ENCODE assay signal across 22 cellular contexts in genomic region chrX:7143076-7143475, GRCh38.
"Had no signal": no experiment of that assay in that cellular context is flagged by ENCODE, and none has a peak within 500 bp of the region (broad histone marks: within the 10 kb centered on the region; RNA-seq: fewer than 3 reads in every experiment).

No MANE protein-coding gene starts in this region.

- H3K9me3 Mint-ChIP-seq: immature natural killer cell had no signal

- DNase-seq: dermis blood vessel endothelial cell; dorsolateral prefrontal cortex; effector CD4-positive, alpha-beta T cell; effector memory CD4-positive, alpha-beta T cell; foreskin keratinocyte; heart left ventricle; hypothalamus; immature natural killer cell; islet precursor cell; left cardiac atrium; left lung; left ventricle myocardium superior; lower lobe of right lung; mesendoderm; midbrain; naive thymus-derived CD4-positive, alpha-beta T cell had no signal

- H3K27me3 Mint-ChIP-seq: naive thymus-derived CD4-positive, alpha-beta T cell had no signal

- H3K27me3 ChIP-seq: dorsolateral prefrontal cortex, esophagus muscularis mucosa, foreskin keratinocyte, gastroesophageal sphincter, heart left ventricle, hepatocyte, left lung had no signal

- H3K27ac Mint-ChIP-seq: immature natural killer cell had no signal

- H3K36me3 ChIP-seq: esophagus muscularis mucosa, gastroesophageal sphincter, left lung, lower lobe of right lung had no signal

- H2AFZ ChIP-seq: hepatocyte had no signal

- H3K4me2 ChIP-seq: hepatocyte had no signal

- H3K9me3 ChIP-seq: esophagus muscularis mucosa, gastroesophageal sphincter, left lung, lower lobe of right lung had no signal

- H3K4me3 ChIP-seq: coronary artery, dorsolateral prefrontal cortex, esophagus muscularis mucosa, gastroesophageal sphincter, heart left ventricle, hepatocyte, left lung, lower lobe of right lung had no signal

- FAIRE-seq: colon, frontal cortex had no signal

- H3K36me3 Mint-ChIP-seq: immature natural killer cell had no signal

- H3K4me3 Mint-ChIP-seq: immature natural killer cell had no signal

- ATAC-seq: foreskin keratinocyte; gastroesophageal sphincter; heart left ventricle; left cardiac atrium; left lung; left ventricle myocardium superior; lower lobe of right lung; naive thymus-derived CD4-positive, alpha-beta T cell had no signal

- H3K27ac ChIP-seq: coronary artery, dorsolateral prefrontal cortex, esophagus muscularis mucosa, foreskin keratinocyte, gastroesophageal sphincter, heart left ventricle, hepatocyte, left lung, lower lobe of right lung had no signal
